1 cellular context compared by ENCODE assay signal in the genomic region with DNA sequence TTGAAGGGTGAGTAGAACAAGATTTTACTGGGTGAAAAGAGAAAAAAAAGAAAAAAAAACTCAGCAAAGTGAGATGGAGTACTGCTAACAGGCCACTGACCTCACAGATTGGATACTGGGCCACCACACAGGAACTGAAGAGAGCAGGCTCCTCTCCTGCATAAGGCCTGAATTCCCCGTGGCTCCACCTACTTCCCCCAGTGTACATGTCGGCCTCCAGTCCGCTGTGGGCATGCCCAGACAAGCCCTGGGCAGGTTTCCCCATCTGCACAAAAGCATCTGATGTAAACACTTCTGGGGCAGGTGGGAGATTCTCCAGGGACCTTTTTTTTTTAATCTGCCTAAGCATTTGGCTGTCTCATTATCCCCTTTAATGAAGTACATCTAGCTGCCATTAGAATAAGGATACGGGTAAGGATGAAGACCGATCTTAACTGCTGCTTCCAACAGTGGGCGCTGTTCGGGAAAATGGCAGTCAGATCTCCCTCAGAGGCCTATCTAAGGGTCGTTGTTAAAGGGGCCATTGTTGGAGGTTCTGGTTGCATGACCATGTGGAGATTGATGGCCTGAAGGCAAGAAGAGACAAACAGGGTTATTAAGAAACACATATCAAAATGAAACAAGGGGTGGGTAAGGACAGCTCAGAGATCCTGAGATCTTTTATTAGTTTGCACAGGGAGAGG.
TF ChIP-seq lines count a peak whose summit lies in the region.

No MANE protein-coding gene starts in this region.

TF ChIP-seq in H1, 55 proteins besides CTCF, POLR2A, EP300 and RAD21 (continued from another document):
- TF ChIP-seq YY1 (IDR thresholded peaks at IDR 0.05; ENCODE audit: low read depth, low read length) = 0 out of 2 replicates have a peak, but pooled peaks have one; percentile 66
- TF ChIP-seq E2F6 (IDR thresholded peaks at IDR 0.05) = no peak
